29 cellular contexts compared by ENCODE assay signal in genomic region chr21:28761709-28762356, GRCh38.
DNase-seq lines count a peak whose midpoint lies in the region; ATAC-seq and TF ChIP-seq lines count a peak whose summit lies in the region.
"Had no signal": no experiment of that assay in that cellular context is flagged by ENCODE, and none has a peak within 500 bp of the region (broad histone marks: within the 10 kb centered on the region; RNA-seq: fewer than 3 reads in every experiment).

No MANE protein-coding gene starts in this region.

- no peaks in the 10 kb centered on the region for H3K36me3 ChIP-seq in IMR-90 (ENCODE audit: control insufficient read depth, insufficient read depth, low read length)
- H3K36me3 ChIP-seq in PC-9 (ENCODE audit: low read depth) = no peaks in the 10 kb centered on the region
- H3K36me3 ChIP-seq: adrenal gland, lower lobe of right lung, ovary had no signal

- DNase-seq in AG08395 (ENCODE audit: low spot score) = peak; percentile 68
- DNase-seq in IMR-90 = peak; percentile 52
- DNase-seq in dedifferentiated amniotic fluid mesenchymal stem cell (ENCODE audit: extremely low spot score) = peak; percentile 54
- DNase-seq in myocyte (ENCODE audit: low read depth) = peak; percentile 26
- no peak for DNase-seq in dorsolateral prefrontal cortex
- no peak for DNase-seq in hippocampal formation (lab: John Stamatoyannopoulos, UW)
- no peak for DNase-seq in PC-9
- no peak for DNase-seq in putamen (ENCODE audit: low spot score)
- DNase-seq: activated CD4-positive, alpha-beta T cell treated with anti-CD3 and anti-CD28 coated beads, Interleukin-2, amount 10 ng/mL, durations not matched to agents 7 days and 5 days; activated naive CD4-positive, alpha-beta T cell treated with Interleukin-2 at 50 U/mL for 16 hours; activated T-cell treated with anti-CD3 and anti-CD28 coated beads, Interleukin-2, amount 50 U/mL, for 4 hours; adrenal gland; AML-193; CD4-positive, alpha-beta memory T cell; endodermal cell; lower lobe of right lung; NCI-H1694; NCI-H510A treated with DMSO at 0.1 percent for 48 hours; nephron progenitor cell; ovary; SHP77; stimulated activated CD4-positive, alpha-beta T cell treated with anti-CD3 and anti-CD28 coated beads, Interleukin-4, amount 100 ng/mL, for 1 hour; SW 1271; T1000 had no signal

- no peaks in the 10 kb centered on the region for H3K9me2 ChIP-seq in PC-9 (ENCODE audit: insufficient read depth)

- H2BK20ac ChIP-seq in IMR-90 (ENCODE audit: low read depth, low read length) = peak overlapping the region; percentile 20

- H4K8ac ChIP-seq in IMR-90 (ENCODE audit: low read depth in 2 of 2, low read length in 2 of 2) = peak overlapping the region; percentile 22 to 27; a peak in 2 of 4 replicates

- no peak overlapping the region for H3K23ac ChIP-seq in IMR-90 (ENCODE audit: low read depth, low read length)

- H3K27me3 ChIP-seq in IMR-90 (ENCODE audit: control insufficient read depth, insufficient read depth, low read length) = no peaks in the 10 kb centered on the region
- H3K27me3 ChIP-seq in dorsolateral prefrontal cortex = no peaks in the 10 kb centered on the region
- H3K27me3 ChIP-seq in PC-9 (ENCODE audit: insufficient read depth, low read depth) = no peaks in the 10 kb centered on the region
- H3K27me3 ChIP-seq: adrenal gland, ovary had no signal

- in situ Hi-C loops in IMR-90 (cut with MboI; ENCODE audit: low sequenced_read_pairs) = no loop called here

- H4K20me1 ChIP-seq in IMR-90 (ENCODE audit: insufficient read depth, low read length) (no peaks in the 10 kb centered on the region), PC-9 (ENCODE audit: insufficient read depth) (no peaks in the 10 kb centered on the region)

- H3K9me1 ChIP-seq in IMR-90 (ENCODE audit: insufficient read depth, low read length) = peaks cover 2% of the 10 kb centered on the region; the same call in 1 of the 2 replicates

- no peak overlapping the region for H2AK9ac ChIP-seq in IMR-90 (replicated peaks; ENCODE audit: low read depth, low read length, poor library complexity)

- TF ChIP-seq POLR2A in IMR-90 (IDR thresholded peaks at IDR 0.05; ENCODE audit: low read depth, low read length) = no peak

- H4K5ac ChIP-seq in IMR-90 (ENCODE audit: low read depth, low read length) = peak overlapping the region; percentile 57; the same call in 1 of the 2 replicates

- no peak overlapping the region for H3K4me3 ChIP-seq in IMR-90 (ENCODE audit: insufficient read depth, low read depth, low read length)
- H3K4me3 ChIP-seq in dorsolateral prefrontal cortex = no peak overlapping the region
- H3K4me3 ChIP-seq in PC-9 = no peak overlapping the region
- H3K4me3 ChIP-seq: adrenal gland, coronary artery, lower lobe of right lung, ovary had no signal

- 100% methylated on average over 1 of the region's 3 CpGs; no CpG with 5 or more reads in 1 of the 2 experiments for WGBS in IMR-90 (ENCODE audit: extremely low coverage in 2 of 2, insufficient read length in 1 of 2), 2 experiments

- peaks cover 10% of the 10 kb centered on the region for H3K4me1 ChIP-seq in IMR-90 (ENCODE audit: control insufficient read depth, insufficient read depth, low read length)
- H3K4me1 ChIP-seq in PC-9 (replicated peaks; ENCODE audit: insufficient read depth) = no peaks in the 10 kb centered on the region
- H3K4me1 ChIP-seq: adrenal gland, lower lobe of right lung had no signal

- no peaks in the 10 kb centered on the region; a peak in 1 of 4 replicates for H3K79me1 ChIP-seq in IMR-90 (ENCODE audit: low read depth in 1 of 2, low read length in 2 of 2)

- H3K4me2 ChIP-seq in IMR-90 (ENCODE audit: low read depth, low read length) (peak overlapping the region; percentile 55; the same call in 1 of the 2 replicates), PC-9 (no peak overlapping the region)

- H3K27ac ChIP-seq in IMR-90 (ENCODE audit: insufficient read depth, low read length) (peak overlapping the region; percentile 49; the same call in 1 of the 2 replicates), dorsolateral prefrontal cortex (no peak overlapping the region), PC-9 (no peak overlapping the region)
- H3K27ac ChIP-seq: 22Rv1, adrenal gland, coronary artery, lower lobe of right lung, ovary had no signal

- no peak overlapping the region for H2AFZ ChIP-seq in IMR-90 (replicated peaks; ENCODE audit: low read length, poor library complexity)
- no peak overlapping the region for H2AFZ ChIP-seq in PC-9

- no peak for TF ChIP-seq RAD21 in IMR-90 (IDR thresholded peaks at IDR 0.05; ENCODE audit: low read length)

- H3F3A ChIP-seq in PC-9 (ENCODE audit: insufficient read depth, low read depth) = no peaks in the 10 kb centered on the region

- no peak overlapping the region for H3K9ac ChIP-seq in IMR-90 (ENCODE audit: low read depth, low read length)

- peak overlapping the region; percentile 86; the same call in 1 of the 2 replicates for H3K18ac ChIP-seq in IMR-90 (ENCODE audit: low read depth, low read length)

- H3K4ac ChIP-seq in IMR-90 (ENCODE audit: low read depth, low read length) = no peak overlapping the region

- no peak overlapping the region; the same call in 2 of the 3 replicates for H2BK15ac ChIP-seq in IMR-90 (ENCODE audit: low read depth, low read length)

- TF ChIP-seq CTCF in IMR-90 (conservative IDR thresholded peaks at IDR 0.05; ENCODE audit: low read depth, low read length) (no peak), dorsolateral prefrontal cortex (IDR thresholded peaks at IDR 0.05 in 54 of 56, conservative IDR thresholded peaks at IDR 0.05 in 2 of 56; ENCODE audit: low read depth in 1 of 56, partially characterized antibody in 56 of 56) (no peak), PC-9 (conservative IDR thresholded peaks at IDR 0.05) (no peak)

- no peaks in the 10 kb centered on the region for H3K9me3 ChIP-seq in IMR-90 (ENCODE audit: control insufficient read depth, insufficient read depth, low read length)
- no peaks in the 10 kb centered on the region for H3K9me3 ChIP-seq in PC-9 (ENCODE audit: insufficient read depth, low read depth)
- H3K9me3 ChIP-seq: adrenal gland, lower lobe of right lung, ovary had no signal

- no TSS peak for BruUV-seq in IMR-90 (replicated peaks; lab: Mats Ljungman, UMichigan)
- no TSS peak for BruUV-seq in PC-9 (replicated peaks; lab: Mats Ljungman, UMichigan)

- peak overlapping the region; percentile 14; the same call in 1 of the 2 replicates for H3K56ac ChIP-seq in IMR-90 (ENCODE audit: extremely low read depth, insufficient read depth, low read length)

- no peak overlapping the region for H2AK5ac ChIP-seq in IMR-90 (ENCODE audit: low read depth, low read length)

- H2BK5ac ChIP-seq in IMR-90 (ENCODE audit: low read depth, low read length, poor library complexity, severe bottlenecking) = peak overlapping the region; percentile 22

- dilution Hi-C loops in IMR-90 (cut with HindIII; ENCODE audit: low sequenced_read_pairs, unreplicated experiment) = no loop called here

- CTCF ChIA-PET in IMR-90 (lab: Yijun Ruan, JAX) = no interaction called here
- CTCF ChIA-PET in PC-9 (lab: Charles Lee) = no interaction called here

- no peak overlapping the region; the same call in 1 of the 2 replicates for H3K14ac ChIP-seq in IMR-90 (replicated peaks; ENCODE audit: low read depth, low read length)

- 0 out of 2 replicates have a peak overlapping the region, but pooled peaks have one; percentile 1 for H2BK120ac ChIP-seq in IMR-90 (ENCODE audit: low read depth, low read length)

- POLR2A ChIA-PET in IMR-90 (lab: Charles Lee; ENCODE audit: unreplicated experiment) = no interaction called here
- POLR2A ChIA-PET in PC-9 (lab: Charles Lee; ENCODE audit: unreplicated experiment) = no interaction called here

- H3K79me2 ChIP-seq in PC-9 (ENCODE audit: low read depth) = no peaks in the 10 kb centered on the region

- H4K91ac ChIP-seq in IMR-90 (ENCODE audit: insufficient read depth, low read depth, low read length) = peak overlapping the region; percentile 44

- peak; percentile 48 for ATAC-seq in IMR-90 (ENCODE audit: low read depth)
- ATAC-seq: activated T-cell treated with anti-CD3 and anti-CD28 coated beads, Interleukin-2, amount 50 U/mL, for 4 hours; esophagus mucosa; lower lobe of right lung; stimulated activated memory B cell treated with anti-CD40 and anti-IgM and Interleukin-4, amounts not matched to agents 10 μg/mL and 1 μg/mL and 100 μg/mL, for 72 hours; WTC11 had no signal

- intact Hi-C loops in IMR-90 (cut with micrococcal nuclease) = no loop called here
- intact Hi-C loops in dorsolateral prefrontal cortex (cut with DNase I) = no loop called here
- intact Hi-C loops in PC-9 (cut with micrococcal nuclease; ENCODE audit: unreplicated experiment) = no loop called here

TF ChIP-seq in IMR-90, 13 proteins besides CTCF, POLR2A, EP300 and RAD21 (continues in another document):
- no peak for TF ChIP-seq USF2 (IDR thresholded peaks at IDR 0.05; ENCODE audit: low read depth, low read length)
- no peak for TF ChIP-seq MAFK (IDR thresholded peaks at IDR 0.05; ENCODE audit: low read depth, low read length)
- TF ChIP-seq MAZ (IDR thresholded peaks at IDR 0.05; ENCODE audit: borderline replicate concordance, low read depth, low read length) = no peak
- TF ChIP-seq CHD1 (IDR thresholded peaks at IDR 0.05; ENCODE audit: low read depth, low read length) = no peak
- no peak for TF ChIP-seq BHLHE40 (IDR thresholded peaks at IDR 0.05; ENCODE audit: low read depth, low read length)
- no peak for TF ChIP-seq FOS (IDR thresholded peaks at IDR 0.05; ENCODE audit: low read depth, low read length)
- TF ChIP-seq NFE2L2 (IDR thresholded peaks at IDR 0.05; ENCODE audit: low read depth, low read length) = no peak
- TF ChIP-seq RCOR1 (IDR thresholded peaks at IDR 0.05; ENCODE audit: insufficient replicate concordance, low read length) = no peak
- TF ChIP-seq RFX5 (IDR thresholded peaks at IDR 0.05; ENCODE audit: low read depth, low read length) = no peak
- no peak for TF ChIP-seq ELK1 (IDR thresholded peaks at IDR 0.05; ENCODE audit: borderline replicate concordance, low read depth, low read length)
- no peak for TF ChIP-seq SMC3 (IDR thresholded peaks at IDR 0.05; ENCODE audit: low read depth, low read length)

Comparison
In these comparisons a context has a peak if more than half of its experiments do, and no peak if none do; other contexts are left out.
1. DNase-seq: peak in AG08395 (single experiment), IMR-90 (single experiment), dedifferentiated amniotic fluid mesenchymal stem cell (single experiment) and myocyte (single experiment); none in dorsolateral prefrontal cortex (0 of 10), hippocampal formation (0 of 2), PC-9 (0 of 2) and putamen (single experiment).